Comparison of ENCODE assay signal across 8 cellular contexts in genomic region chr7:29281782-29282541, GRCh38.
DNase-seq lines count a peak whose midpoint lies in the region; ATAC-seq, FAIRE-seq and TF ChIP-seq lines count a peak whose summit lies in the region.

No MANE protein-coding gene starts in this region.

- DNase-seq in BE2C (peak; percentile 41), NCI-H1694 (lab: John Stamatoyannopoulos, UW) (peak; percentile 58), kidney tubule cell (ENCODE audit: low spot score) (peak; percentile 13), D721Med (ENCODE audit: insufficient read length, low spot score) (no peak)
- DNase-seq in stimulated activated CD8-positive, alpha-beta memory T cell treated with anti-CD3 and anti-CD28 coated beads, Interleukin-4, amount 100 ng/mL, for 48 hours: no peak
- no peak for DNase-seq in activated CD4-positive, alpha-beta T cell treated with anti-CD3 and anti-CD28 coated beads, Interleukin-2, amount 50 U/mL, for 1 hour

- H3K9me3 ChIP-seq in BE2C: no peaks in the 10 kb centered on the region

- H3K27ac ChIP-seq in angular gyrus (ENCODE audit: low read depth, low read length): peak overlapping the region; percentile 89

- no peak for TF ChIP-seq CTCF in BE2C (IDR thresholded peaks at IDR 0.05; ENCODE audit: low read depth, low read length)
- no peak for TF ChIP-seq CTCF in D721Med (IDR thresholded peaks at IDR 0.05; ENCODE audit: insufficient read depth, missing control alignments)

- H3K4me3 ChIP-seq in BE2C (ENCODE audit: low read depth, low read length): 0 out of 2 replicates have a peak overlapping the region, but pooled peaks have one; percentile 11

- H3K4me1 ChIP-seq in BE2C: no peaks in the 10 kb centered on the region

- H3K36me3 ChIP-seq in BE2C: no peaks in the 10 kb centered on the region

- FAIRE-seq in D721Med (lab: Jason Lieb, UNC): no peak

- no peaks in the 10 kb centered on the region for H3K27me3 ChIP-seq in BE2C

- ATAC-seq in GM21723 (IDR thresholded peaks at IDR 0.05; ENCODE audit: unreplicated experiment): no peak

Comparison
In these comparisons a context has a peak if more than half of its experiments do, and no peak if none do; other contexts are left out.
1. DNase-seq: peak in BE2C (single experiment), NCI-H1694 (single experiment) and kidney tubule cell (single experiment); none in stimulated activated CD8-positive, alpha-beta memory T cell treated with anti-CD3 and anti-CD28 coated beads, Interleukin-4, amount 100 ng/mL, for 48 hours (single experiment), activated CD4-positive, alpha-beta T cell treated with anti-CD3 and anti-CD28 coated beads, Interleukin-2, amount 50 U/mL, for 1 hour (single experiment) and D721Med (single experiment).